ENCODE assay signal across 8 cellular contexts in the genomic region with DNA sequence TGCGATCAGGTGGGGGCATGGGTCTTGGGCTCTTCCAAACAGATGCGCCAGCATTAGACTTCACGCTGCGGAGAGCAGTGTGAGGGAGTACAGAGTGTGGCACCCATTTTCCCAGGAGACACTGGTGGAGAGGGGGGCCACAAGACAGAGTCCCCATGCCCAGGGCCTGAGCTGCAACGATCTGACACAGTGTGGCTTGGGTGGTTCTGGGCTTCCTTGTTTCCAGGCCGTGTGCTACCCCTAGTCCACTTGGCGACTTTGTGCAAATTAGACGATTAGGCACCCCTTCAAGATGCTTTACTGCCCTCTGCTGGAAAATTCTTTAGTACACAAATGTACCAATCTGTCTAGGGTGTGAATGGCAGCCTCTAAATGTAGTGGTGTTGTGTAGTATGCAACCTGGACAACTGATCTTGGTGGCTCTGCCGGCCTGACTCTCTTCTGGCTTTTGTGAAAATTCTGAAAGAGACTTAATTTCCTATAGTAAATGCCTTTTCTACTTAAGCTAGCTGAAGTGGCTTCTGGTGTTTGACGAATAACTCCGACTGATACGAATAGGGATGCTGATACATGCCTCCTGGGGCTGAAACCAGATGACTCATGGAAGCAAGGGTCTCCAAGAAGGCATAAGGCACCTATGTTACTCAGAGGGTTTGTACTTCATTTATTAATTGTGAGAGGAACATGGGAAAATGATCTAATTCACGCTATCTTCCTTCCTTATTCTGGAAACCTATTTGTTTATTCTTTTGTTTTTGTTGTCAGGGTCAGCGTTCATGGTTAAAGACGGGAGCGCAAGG.
DNase-seq lines count a peak whose midpoint lies in the region; ATAC-seq and TF ChIP-seq lines count a peak whose summit lies in the region.

No MANE protein-coding gene starts in this region.

- H3K27me3 ChIP-seq in adipocyte (replicated peaks; ENCODE audit: control insufficient read depth, insufficient read depth, low read length) (no peaks in the 10 kb centered on the region), left ventricle myocardium inferior (ENCODE audit: low read depth) (peaks cover 18% of the 10 kb centered on the region), gastrocnemius medialis (no peaks in the 10 kb centered on the region)

- H3K27ac ChIP-seq in left ventricle myocardium inferior (replicated peaks) (peak overlapping the region; percentile 50), gastrocnemius medialis (no peak overlapping the region)

- TF ChIP-seq POLR2A in gastrocnemius medialis (IDR thresholded peaks at IDR 0.05), result no peak

- intact Hi-C loops in left ventricle myocardium inferior (cut with micrococcal nuclease), result loop anchor here (5.0 kb wide), 1 partner anchor 250 kb away; no protein-coding TSS in a partner anchor
- intact Hi-C loops in gastrocnemius medialis (cut with DNase I; ENCODE audit: low total_unique reads), result loop anchor here (1.0 to 5.0 kb wide), 3 partner anchors 14 to 250 kb away; partner anchors contain the start of gene SMAD2

- peak overlapping the region; percentile 16 for H3K9ac ChIP-seq in adipocyte (ENCODE audit: low read length)

- in situ Hi-C loops in gastrocnemius medialis (cut with MboI; ENCODE audit: low sequenced_read_pairs in 4 of 4), result loop anchor here (5.0 to 10.0 kb wide), 2 partner anchors 245 to 248 kb away; no protein-coding TSS in a partner anchor

- H3K9me3 ChIP-seq in adipocyte (ENCODE audit: control insufficient read depth, low read length), result no peaks in the 10 kb centered on the region
- no peaks in the 10 kb centered on the region for H3K9me3 ChIP-seq in left ventricle myocardium inferior (replicated peaks)
- no peaks in the 10 kb centered on the region for H3K9me3 ChIP-seq in gastrocnemius medialis

- DNase-seq in DMS53 (lab: John Stamatoyannopoulos, UW) (peak; percentile 94), NCI-H526 (lab: John Stamatoyannopoulos, UW) (peak; percentile 85 to 89), adipocyte (ENCODE audit: low read depth) (peak; percentile 76), left ventricle myocardium inferior (no peak), gastrocnemius medialis (no peak)
- DNase-seq in effector CD4-positive, alpha-beta T cell, result no peak

- H3K4me1 ChIP-seq in adipocyte (ENCODE audit: control insufficient read depth, insufficient read depth, low read length), result peaks cover 66% of the 10 kb centered on the region
- peaks cover 26% of the 10 kb centered on the region for H3K4me1 ChIP-seq in left ventricle myocardium inferior
- peaks cover 5% of the 10 kb centered on the region in 2 donors for H3K4me1 ChIP-seq in gastrocnemius medialis

- ATAC-seq in HG03135 (IDR thresholded peaks at IDR 0.05; ENCODE audit: unreplicated experiment) (peak; percentile 58), gastrocnemius medialis (peak; percentile 70 to 81), HG03354 (IDR thresholded peaks at IDR 0.05; ENCODE audit: poor library complexity, severe bottlenecking, unreplicated experiment) (no peak)

- H3K4me3 ChIP-seq in adipocyte (ENCODE audit: low read length), result no peak overlapping the region
- H3K4me3 ChIP-seq in left ventricle myocardium inferior, result no peak overlapping the region
- H3K4me3 ChIP-seq in gastrocnemius medialis, result no peak overlapping the region

- H3K36me3 ChIP-seq in adipocyte (ENCODE audit: control insufficient read depth, insufficient read depth, low read length, severe bottlenecking) (no peaks in the 10 kb centered on the region), left ventricle myocardium inferior (no peaks in the 10 kb centered on the region), gastrocnemius medialis (no peaks in the 10 kb centered on the region)

- TF ChIP-seq CTCF in left ventricle myocardium inferior (IDR thresholded peaks at IDR 0.05; ENCODE audit: borderline replicate concordance), result peak; percentile 71
- TF ChIP-seq CTCF in gastrocnemius medialis (IDR thresholded peaks at IDR 0.05 in 4 of 5, conservative IDR thresholded peaks at IDR 0.05 in 1 of 5), result peak; percentile 25 to 67 (median 60)

Comparison
In these comparisons a context has a peak if more than half of its experiments do, and no peak if none do; other contexts are left out.
1. DNase-seq: peak in DMS53 (single experiment), NCI-H526 (2 of 2) and adipocyte (single experiment); none in left ventricle myocardium inferior (single experiment), gastrocnemius medialis (0 of 2) and effector CD4-positive, alpha-beta T cell (single experiment).